Comparison of ENCODE assay signal across 17 cellular contexts in the genomic region with DNA sequence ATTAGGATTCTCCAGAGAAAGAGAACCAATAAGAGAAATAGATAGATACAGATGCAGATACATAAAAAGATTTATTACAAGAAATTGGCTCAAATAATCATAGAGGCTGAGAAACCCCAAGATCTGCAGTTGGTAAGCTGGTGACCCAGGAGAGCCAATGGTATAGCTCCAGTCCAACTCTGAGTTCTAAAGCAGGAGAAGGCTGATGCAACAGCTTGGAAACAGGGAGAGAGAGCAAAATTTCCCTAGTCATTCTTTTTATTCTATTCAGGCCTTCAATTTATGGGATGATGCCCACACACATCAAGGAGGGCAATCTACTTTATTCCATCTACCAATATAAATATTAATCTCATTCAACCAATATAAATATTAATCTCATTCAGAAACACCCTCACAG.
"Had no signal": no experiment of that assay in that cellular context is flagged by ENCODE, and none has a peak within 500 bp of the region (broad histone marks: within the 10 kb centered on the region; RNA-seq: fewer than 3 reads in every experiment).

No MANE protein-coding gene starts in this region.

- H3K4me3 ChIP-seq: esophagus muscularis mucosa, gastroesophageal sphincter, left lung, sigmoid colon, upper lobe of left lung had no signal

- H3K4me1 Mint-ChIP-seq: activated CD8-positive, alpha-beta memory T cell treated with anti-CD3 and anti-CD28 coated beads, Interleukin-2, amount 10 ng/mL, durations not matched to agents 7 days and 5 days; activated naive CD4-positive, alpha-beta T cell treated with anti-CD3 and anti-CD28 coated beads, Interleukin-2, amount 50 U/mL, for 24 hours; nephron had no signal

- H3K9me3 ChIP-seq: esophagus muscularis mucosa, gastroesophageal sphincter, left lung, sigmoid colon had no signal

- H3K4me3 Mint-ChIP-seq: activated CD8-positive, alpha-beta memory T cell treated with anti-CD3 and anti-CD28 coated beads, Interleukin-2, amount 10 ng/mL, durations not matched to agents 7 days and 5 days; activated naive CD4-positive, alpha-beta T cell treated with anti-CD3 and anti-CD28 coated beads, Interleukin-2, amount 50 U/mL, for 24 hours; activated T-cell treated with anti-CD3 and anti-CD28 coated beads, Interleukin-2, amount 50 U/mL, for 24 hours; nephron; stimulated activated naive CD8-positive, alpha-beta T cell treated with anti-CD3 and anti-CD28 coated beads, Interleukin-15, Interleukin-2, amounts not matched to agents 100 ng/mL and 50 ng/mL, for 24 hours had no signal

- DNase-seq: activated CD4-positive, alpha-beta T cell treated with anti-CD3 and anti-CD28 coated beads, Interleukin-2, amount 50 U/mL, for 48 hours; activated CD4-positive, CD25-positive, alpha-beta regulatory T cell treated with anti-CD3 and anti-CD28 coated beads, Interleukin-2, amount 50 U/mL, for 72 hours; activated CD8-positive, alpha-beta memory T cell treated with anti-CD3 and anti-CD28 coated beads, Interleukin-2, amount 10 ng/mL, durations not matched to agents 7 days and 5 days; activated effector memory CD4-positive, alpha-beta T cell treated with Interleukin-2 at 50 U/mL for 16 hours; activated T-cell treated with anti-CD3 and anti-CD28 coated beads, Interleukin-2, amount 50 U/mL, for 24 hours; amniotic stem cell; brain microvascular endothelial cell; left lung; sigmoid colon; stimulated activated CD4-positive, alpha-beta T cell treated with anti-CD3 and anti-CD28 coated beads, Interleukin-4, amount 100 ng/mL, for 1 hour; stimulated activated CD8-positive, alpha-beta memory T cell treated with anti-CD3 and anti-CD28 coated beads, Interleukin-4, amount 100 ng/mL, for 48 hours; upper lobe of left lung had no signal

- H3K36me3 Mint-ChIP-seq: activated CD8-positive, alpha-beta memory T cell treated with anti-CD3 and anti-CD28 coated beads, Interleukin-2, amount 10 ng/mL, durations not matched to agents 7 days and 5 days; activated naive CD4-positive, alpha-beta T cell treated with anti-CD3 and anti-CD28 coated beads, Interleukin-2, amount 50 U/mL, for 24 hours had no signal

- H3K27ac Mint-ChIP-seq: activated CD8-positive, alpha-beta memory T cell treated with anti-CD3 and anti-CD28 coated beads, Interleukin-2, amount 10 ng/mL, durations not matched to agents 7 days and 5 days; activated naive CD4-positive, alpha-beta T cell treated with anti-CD3 and anti-CD28 coated beads, Interleukin-2, amount 50 U/mL, for 24 hours; activated T-cell treated with anti-CD3 and anti-CD28 coated beads, Interleukin-2, amount 50 U/mL, for 24 hours; nephron; stimulated activated naive CD8-positive, alpha-beta T cell treated with anti-CD3 and anti-CD28 coated beads, Interleukin-15, Interleukin-2, amounts not matched to agents 100 ng/mL and 50 ng/mL, for 24 hours had no signal

- H3K27me3 Mint-ChIP-seq: activated CD8-positive, alpha-beta memory T cell treated with anti-CD3 and anti-CD28 coated beads, Interleukin-2, amount 10 ng/mL, durations not matched to agents 7 days and 5 days; activated naive CD4-positive, alpha-beta T cell treated with anti-CD3 and anti-CD28 coated beads, Interleukin-2, amount 50 U/mL, for 24 hours; activated T-cell treated with anti-CD3 and anti-CD28 coated beads, Interleukin-2, amount 50 U/mL, for 24 hours; stimulated activated naive CD8-positive, alpha-beta T cell treated with anti-CD3 and anti-CD28 coated beads, Interleukin-15, Interleukin-2, amounts not matched to agents 100 ng/mL and 50 ng/mL, for 24 hours had no signal

- H3K27ac ChIP-seq: brain microvascular endothelial cell, esophagus muscularis mucosa, gastroesophageal sphincter, left lung, sigmoid colon, upper lobe of left lung had no signal

- H3K36me3 ChIP-seq: brain microvascular endothelial cell, esophagus muscularis mucosa, gastroesophageal sphincter, left lung, sigmoid colon, upper lobe of left lung had no signal

- H3K27me3 ChIP-seq: brain microvascular endothelial cell, esophagus muscularis mucosa, gastroesophageal sphincter, left lung, sigmoid colon, upper lobe of left lung had no signal

- ATAC-seq: activated CD8-positive, alpha-beta memory T cell treated with anti-CD3 and anti-CD28 coated beads, Interleukin-2, amount 10 ng/mL, durations not matched to agents 7 days and 5 days; gastroesophageal sphincter; left lung had no signal

- H3K4me1 ChIP-seq: esophagus muscularis mucosa, gastroesophageal sphincter, left lung, sigmoid colon, upper lobe of left lung had no signal
